1 cellular context compared by ENCODE assay signal in genomic region chr11:123203934-123204333, GRCh38.
TF ChIP-seq lines count a peak whose summit lies in the region.

No MANE protein-coding gene starts in this region.

TF ChIP-seq in SK-N-SH treated with all-trans-retinoic acid at 6 μM for 48 hours, 23 proteins besides CTCF, POLR2A, EP300 and RAD21 (continued from another document):
- TF ChIP-seq, protein P1, sequence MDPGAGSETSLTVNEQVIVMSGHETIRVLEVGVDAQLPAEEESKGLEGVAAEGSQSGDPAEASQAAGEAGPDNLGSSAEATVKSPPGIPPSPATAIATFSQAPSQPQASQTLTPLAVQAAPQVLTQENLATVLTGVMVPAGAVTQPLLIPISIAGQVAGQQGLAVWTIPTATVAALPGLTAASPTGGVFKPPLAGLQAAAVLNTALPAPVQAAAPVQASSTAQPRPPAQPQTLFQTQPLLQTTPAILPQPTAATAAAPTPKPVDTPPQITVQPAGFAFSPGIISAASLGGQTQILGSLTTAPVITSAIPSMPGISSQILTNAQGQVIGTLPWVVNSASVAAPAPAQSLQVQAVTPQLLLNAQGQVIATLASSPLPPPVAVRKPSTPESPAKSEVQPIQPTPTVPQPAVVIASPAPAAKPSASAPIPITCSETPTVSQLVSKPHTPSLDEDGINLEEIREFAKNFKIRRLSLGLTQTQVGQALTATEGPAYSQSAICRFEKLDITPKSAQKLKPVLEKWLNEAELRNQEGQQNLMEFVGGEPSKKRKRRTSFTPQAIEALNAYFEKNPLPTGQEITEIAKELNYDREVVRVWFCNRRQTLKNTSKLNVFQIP (CRISPR knock-in tag; IDR thresholded peaks at IDR 0.05; ENCODE audit: borderline replicate concordance, low read depth) = no peak
- no peak for TF ChIP-seq ZC3H10 (CRISPR knock-in tag; IDR thresholded peaks at IDR 0.05)
